23 cellular contexts compared by ENCODE assay signal in genomic region chr4:38003628-38004027, GRCh38. TPM values are rescaled to one million over a fixed set of nuclear protein-coding genes. Genes with fewer than 3 reads are reported as not detected.
"Had no signal": no experiment of that assay in that cellular context is flagged by ENCODE, and none has a peak within 500 bp of the region (broad histone marks: within the 10 kb centered on the region; RNA-seq: fewer than 3 reads in every experiment).

No MANE protein-coding gene starts in this region.

- ATAC-seq: body of pancreas, left lung had no signal

- H3K4me3 ChIP-seq: body of pancreas, left lung, skin epidermis, tibial nerve had no signal

- H3K27ac ChIP-seq: body of pancreas, left lung, skin epidermis, tibial nerve had no signal

- H3K9me3 ChIP-seq: body of pancreas, left lung, tibial nerve had no signal

- H3K4me3 Mint-ChIP-seq: activated CD8-positive, alpha-beta T cell treated with anti-CD3 and anti-CD28 coated beads for 36 hours; activated naive CD8-positive, alpha-beta T cell treated with anti-CD3 and anti-CD28 coated beads, Interleukin-2, amount 10 ng/mL, durations not matched to agents 7 days and 5 days; activated T-cell treated with anti-CD3 and anti-CD28 coated beads, Interleukin-2, amount 50 U/mL, for 24 hours had no signal

- H3K9me3 Mint-ChIP-seq: activated CD8-positive, alpha-beta T cell treated with anti-CD3 and anti-CD28 coated beads for 36 hours; activated naive CD8-positive, alpha-beta T cell treated with anti-CD3 and anti-CD28 coated beads, Interleukin-2, amount 10 ng/mL, durations not matched to agents 7 days and 5 days; activated T-cell treated with anti-CD3 and anti-CD28 coated beads, Interleukin-2, amount 50 U/mL, for 24 hours; activated T-helper 2 cell treated with anti-CD3 and anti-CD28 coated beads, Interferon-gamma antibody, Interleukin-2, Interleukin-4, amounts not matched to agents 10 μg/mL and 5 μg/mL and 100 μg/mL, durations not matched to agents 14 hours and 24 hours and 36 hours; T-cell had no signal

- H3K27me3 ChIP-seq: body of pancreas, left lung, tibial nerve had no signal

- DNase-seq: activated CD4-positive, alpha-beta T cell treated with anti-CD3 and anti-CD28 coated beads for 48 hours; activated CD4-positive, CD25-positive, alpha-beta regulatory T cell; activated CD8-positive, alpha-beta T cell treated with anti-CD3 and anti-CD28 coated beads for 36 hours; activated naive CD4-positive, alpha-beta T cell treated with Interleukin-2 at 50 U/mL for 16 hours; activated naive CD8-positive, alpha-beta T cell treated with anti-CD3 and anti-CD28 coated beads, Interleukin-2, amount 10 ng/mL, durations not matched to agents 7 days and 5 days; activated T-cell treated with anti-CD3 and anti-CD28 coated beads, Interleukin-2, amount 50 U/mL, for 24 hours; amygdala; body of pancreas; foreskin melanocyte; glutamatergic neuron; hypothalamus; left lung; midbrain; stimulated activated CD4-positive, alpha-beta T cell treated with anti-CD3 and anti-CD28 coated beads, Interleukin-4, amount 100 ng/mL, for 24 hours; stimulated activated naive CD4-positive, alpha-beta T cell had no signal

- H3K36me3 ChIP-seq: left lung, tibial nerve had no signal

- H3K27me3 Mint-ChIP-seq: activated CD8-positive, alpha-beta T cell treated with anti-CD3 and anti-CD28 coated beads for 36 hours; activated naive CD8-positive, alpha-beta T cell treated with anti-CD3 and anti-CD28 coated beads, Interleukin-2, amount 10 ng/mL, durations not matched to agents 7 days and 5 days; activated T-cell treated with anti-CD3 and anti-CD28 coated beads, Interleukin-2, amount 50 U/mL, for 24 hours; T-cell had no signal

- H3K27ac Mint-ChIP-seq: activated naive CD8-positive, alpha-beta T cell treated with anti-CD3 and anti-CD28 coated beads, Interleukin-2, amount 10 ng/mL, durations not matched to agents 7 days and 5 days; activated T-helper 2 cell treated with anti-CD3 and anti-CD28 coated beads, Interferon-gamma antibody, Interleukin-2, Interleukin-4, amounts not matched to agents 10 μg/mL and 5 μg/mL and 100 μg/mL, durations not matched to agents 14 hours and 24 hours and 36 hours had no signal

RNA-seq across cellular contexts. Expression of gene PTTG2, which starts 43.4 kb away (rescaled TPM):
- total RNA-seq: activated CD8-positive, alpha-beta T cell treated with anti-CD3 and anti-CD28 coated beads for 36 hours; activated T-helper 2 cell treated with anti-CD3 and anti-CD28 coated beads, Interferon-gamma antibody, Interleukin-2, Interleukin-4, amounts not matched to agents 10 μg/mL and 5 μg/mL and 100 μg/mL, durations not matched to agents 14 hours and 24 hours and 36 hours; epithelial cell of proximal tubule; fibroblast of lung; kidney epithelial cell; lung microvascular endothelial cell had no signal
- polyA plus RNA-seq: fibroblast of lung had no signal
